8 cellular contexts compared by ENCODE assay signal in genomic region chr7:138460649-138461607, GRCh38. TPM values are rescaled to one million over a fixed set of nuclear protein-coding genes. Genes with fewer than 3 reads are reported as not detected.
DNase-seq lines count a peak whose midpoint lies in the region; ATAC-seq, FAIRE-seq and TF ChIP-seq lines count a peak whose summit lies in the region.

No MANE protein-coding gene starts in this region.

- H3K9me3 ChIP-seq in A549 (no peaks in the 10 kb centered on the region), left lung (no peaks in the 10 kb centered on the region)

- no peak for FAIRE-seq in A549 (lab: Jason Lieb, UNC)
- peak; percentile 56 for FAIRE-seq in GM18507 (lab: Jason Lieb, UNC)

- H3K27me3 ChIP-seq in left lung = no peaks in the 10 kb centered on the region

- H3K4me2 ChIP-seq in A549 = peak overlapping the region; percentile 94

- DNase-seq in A549 (ENCODE audit: low read depth in 1 of 2, low spot score in 1 of 2) (peak; percentile 46 to 51), GM18507 (ENCODE audit: extremely low spot score, insufficient read length, low read depth) (no peak), NCI-H2171 treated with DMSO at 0.1 percent for 48 hours (lab: John Stamatoyannopoulos, UW) (peak; percentile 77), choroid plexus epithelial cell (ENCODE audit: low read depth) (peak; percentile 59), left lung (peak; percentile 62 to 92)
- peak; percentile 65 for DNase-seq in activated CD4-positive, alpha-beta T cell treated with anti-CD3 and anti-CD28 coated beads for 48 hours
- peak; percentile 65 for DNase-seq in stimulated activated CD4-positive, alpha-beta T cell treated with anti-CD3 and anti-CD28 coated beads, Interleukin-4, amount 100 ng/mL, for 1 hour

- no peak for TF ChIP-seq EP300 in A549 (IDR thresholded peaks at IDR 0.05)

- peak overlapping the region; percentile 99 for H3K4me3 ChIP-seq in A549
- peak overlapping the region; percentile 81 for H3K4me3 ChIP-seq in choroid plexus epithelial cell (ENCODE audit: low read depth, low read length)
- peak overlapping the region; percentile 82 to 89 for H3K4me3 ChIP-seq in left lung

- H3K27ac ChIP-seq in A549 = peak overlapping the region; percentile 90 to 91
- peak overlapping the region; percentile 98 for H3K27ac ChIP-seq in left lung

- H3K4me1 ChIP-seq in A549 (peaks cover 11% of the 10 kb centered on the region; the same call in 2 of the 3 replicates), left lung (peaks cover 0 to 22% of the 10 kb centered on the region in 2 donors)

- no peak for TF ChIP-seq POLR2A in A549 (IDR thresholded peaks at IDR 0.05; ENCODE audit: low read length)

- CTCF ChIA-PET in A549 (lab: Yijun Ruan, JAX) = no interaction called here

- H3K36me3 ChIP-seq in left lung = no peaks in the 10 kb centered on the region

- WGBS in A549 (ENCODE audit: missing lambda C conversion rate) = 3% methylated on average over 30 of the region's 84 CpGs

- peak; percentile 31 to 68 for ATAC-seq in A549
- ATAC-seq in HG02981 (IDR thresholded peaks at IDR 0.05; ENCODE audit: unreplicated experiment) = peak; percentile 34
- ATAC-seq in left lung = peak; percentile 40

- TF ChIP-seq RAD21 in A549 (conservative IDR thresholded peaks at IDR 0.05 in 1 of 2, IDR thresholded peaks at IDR 0.05 in 1 of 2) = no peak

- intact Hi-C loops in left lung (cut with DNase I) = no loop called here

- POLR2A ChIA-PET in A549 (lab: Yijun Ruan, JAX) = interaction anchor here (0.9 kb wide), 1 partner anchor 182 kb away, joined by 3 read pairs; no protein-coding TSS in a partner anchor

- TF ChIP-seq CTCF in A549 (IDR thresholded peaks at IDR 0.05) = peak; percentile 18; the same call in 2 of the 3 replicates
- no peak for TF ChIP-seq CTCF in choroid plexus epithelial cell (conservative IDR thresholded peaks at IDR 0.05; ENCODE audit: low read depth, low read length)
- no peak for TF ChIP-seq CTCF in left lung (IDR thresholded peaks at IDR 0.05)

TF ChIP-seq in A549, 52 proteins besides CTCF, POLR2A, EP300 and RAD21:
- no peak for TF ChIP-seq HDAC2 (IDR thresholded peaks at IDR 0.05)
- TF ChIP-seq HOXB5 (CRISPR knock-in tag; IDR thresholded peaks at IDR 0.05) = 0 out of 2 replicates have a peak, but pooled peaks have one; percentile 27
- TF ChIP-seq, protein P1, sequence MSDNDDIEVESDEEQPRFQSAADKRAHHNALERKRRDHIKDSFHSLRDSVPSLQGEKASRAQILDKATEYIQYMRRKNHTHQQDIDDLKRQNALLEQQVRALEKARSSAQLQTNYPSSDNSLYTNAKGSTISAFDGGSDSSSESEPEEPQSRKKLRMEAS (IDR thresholded peaks at IDR 0.05) = peak; percentile 6
- peak in 1 of 2 experiments; percentile 31; a peak in 2 of 5 replicates for TF ChIP-seq JUN (IDR thresholded peaks at IDR 0.05)
- TF ChIP-seq, protein P2, sequence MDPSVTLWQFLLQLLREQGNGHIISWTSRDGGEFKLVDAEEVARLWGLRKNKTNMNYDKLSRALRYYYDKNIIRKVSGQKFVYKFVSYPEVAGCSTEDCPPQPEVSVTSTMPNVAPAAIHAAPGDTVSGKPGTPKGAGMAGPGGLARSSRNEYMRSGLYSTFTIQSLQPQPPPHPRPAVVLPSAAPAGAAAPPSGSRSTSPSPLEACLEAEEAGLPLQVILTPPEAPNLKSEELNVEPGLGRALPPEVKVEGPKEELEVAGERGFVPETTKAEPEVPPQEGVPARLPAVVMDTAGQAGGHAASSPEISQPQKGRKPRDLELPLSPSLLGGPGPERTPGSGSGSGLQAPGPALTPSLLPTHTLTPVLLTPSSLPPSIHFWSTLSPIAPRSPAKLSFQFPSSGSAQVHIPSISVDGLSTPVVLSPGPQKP (IDR thresholded peaks at IDR 0.05; ENCODE audit: low read depth, low read length) = no peak
- peak; percentile 9; the same call in 1 of the 2 replicates for TF ChIP-seq PHF8 (IDR thresholded peaks at IDR 0.05; ENCODE audit: borderline replicate concordance, low read depth)

RNA-seq across cellular contexts. Expression of gene TRIM24, which starts 0.9 kb away (rescaled TPM):
- polyA plus RNA-seq in A549 (2011; rRNA removed) (11.3 and 11.6 TPM in 2 replicates), A549 (2017; fragmentation: RNase III; extraction: RNeasy Plus Mini Kit Qiagen cat#74134 plus additional on column Dnase treatment) (7.2 to 8.7 TPM (median 8.3 TPM) in 3 replicates)
- polyA plus RNA-seq in A549 (2012; cell fraction: cytosol; rRNA removed) = 2.8 and 3.3 TPM in 2 replicates
- 2.7 and 2.9 TPM in 2 replicates for polyA plus RNA-seq in A549 (2012; cell fraction: nucleus; rRNA removed)
- polyA minus RNA-seq in A549 (2011; rRNA and poly(A)+ RNA removed) = 10.5 and 12.3 TPM in 2 replicates
- 10 to 100 TPM; 22.4 to 23.8 TPM for total RNA-seq in left lung
